In the genomic region with DNA sequence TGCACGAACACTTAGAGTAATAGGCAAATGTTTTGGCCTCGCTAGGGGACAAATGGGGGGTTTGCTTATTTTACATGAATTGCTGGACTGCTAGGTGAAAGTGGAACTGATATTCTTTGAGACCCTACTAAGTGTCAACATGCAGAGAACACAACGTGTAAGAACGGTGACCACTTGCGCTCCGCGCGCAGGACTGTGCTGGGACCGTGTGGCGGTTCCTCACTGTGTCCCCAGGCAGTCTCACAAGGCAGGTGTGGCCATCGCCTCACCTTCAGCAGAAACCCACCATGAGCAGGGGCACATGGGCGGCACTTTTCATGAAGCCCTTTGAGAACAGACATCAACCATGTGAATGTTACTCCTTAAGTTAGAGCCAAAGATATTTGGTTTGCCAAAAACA, we compare ENCODE assay signal across 19 cellular contexts. TPM values are rescaled to one million over a fixed set of nuclear protein-coding genes. Genes with fewer than 3 reads are reported as not detected.
A peak's percentile ranks its signal among the peaks of the same experiment; 100 is the strongest.
DNase-seq lines count a peak whose midpoint lies in the region; ATAC-seq and TF ChIP-seq lines count a peak whose summit lies in the region.
"Had no signal": no experiment of that assay in that cellular context is flagged by ENCODE, and none has a peak within 500 bp of the region (broad histone marks: within the 10 kb centered on the region; RNA-seq: fewer than 3 reads in every experiment).

No MANE protein-coding gene starts in this region.

- no peak overlapping the region for H4K91ac ChIP-seq in neuronal stem cell (ENCODE audit: low read depth, low read length, poor library complexity)

- H3K79me2 ChIP-seq in osteoblast (ENCODE audit: insufficient read depth, low read length), result no peaks in the 10 kb centered on the region

- H2BK15ac ChIP-seq in neuronal stem cell (ENCODE audit: low read length), result no peak overlapping the region

- H3K36me3 Mint-ChIP-seq in natural killer cell treated with Interleukin-12 subunit alpha and Interleukin-12 subunit beta and Interleukin-15 and Interleukin-18, amount 100 ng/mL, for 72 hours, result no peaks in the 10 kb centered on the region
- H3K36me3 Mint-ChIP-seq in natural killer cell, result no peaks in the 10 kb centered on the region
- no peaks in the 10 kb centered on the region for H3K36me3 Mint-ChIP-seq in chondrocyte (ENCODE audit: low read depth)
- H3K36me3 Mint-ChIP-seq in endodermal cell (ENCODE audit: low read depth), result no peaks in the 10 kb centered on the region
- peaks cover 16% of the 10 kb centered on the region for H3K36me3 Mint-ChIP-seq in endothelial cell (ENCODE audit: low read depth, unreplicated experiment)
- H3K36me3 Mint-ChIP-seq: CD8-positive, alpha-beta T cell had no signal

- H3K79me1 ChIP-seq in neuronal stem cell (ENCODE audit: low read depth, low read length), result no peaks in the 10 kb centered on the region

- H3K9me3 ChIP-seq in endodermal cell (ENCODE audit: control insufficient read depth, low read length) (peaks cover 68% of the 10 kb centered on the region), osteoblast (ENCODE audit: low read depth, low read length) (no peaks in the 10 kb centered on the region), neuronal stem cell (replicated peaks in 1 of 2; ENCODE audit: control insufficient read depth in 2 of 2, insufficient read depth in 1 of 2, low read depth in 1 of 2, low read length in 2 of 2) (no peaks in the 10 kb centered on the region)

- WGBS in endodermal cell (ENCODE audit: insufficient coverage in 1 of 2, insufficient read length in 1 of 2), 2 experiments, result 86 to 89% methylated on average over 9 to 12 of the region's 12 CpGs
- WGBS in neuronal stem cell (ENCODE audit: extremely low coverage in 2 of 2, insufficient read length in 2 of 2, insufficient replicate concordance in 1 of 2), 2 donors, result no CpG with 5 or more reads among the region's 12 CpGs

- no peaks in the 10 kb centered on the region for H4K20me1 ChIP-seq in osteoblast (ENCODE audit: insufficient read depth, low read length)

- peaks cover 5 to 11% of the 10 kb centered on the region in 2 donors for H3K27me3 Mint-ChIP-seq in natural killer cell treated with Interleukin-12 subunit alpha and Interleukin-12 subunit beta and Interleukin-15 and Interleukin-18, amount 100 ng/mL, for 72 hours
- H3K27me3 Mint-ChIP-seq in natural killer cell (ENCODE audit: low read depth in 2 of 2) (peaks cover 0 to 8% of the 10 kb centered on the region in 2 donors), chondrocyte (ENCODE audit: low read depth) (peaks cover 2% of the 10 kb centered on the region), endodermal cell (ENCODE audit: insufficient read depth) (peaks cover 3% of the 10 kb centered on the region), endothelial cell (ENCODE audit: unreplicated experiment) (peaks cover 12% of the 10 kb centered on the region)

- no peak overlapping the region for H2BK120ac ChIP-seq in neuronal stem cell (ENCODE audit: low read depth, low read length)

- H3K4me3 Mint-ChIP-seq in natural killer cell treated with Interleukin-12 subunit alpha and Interleukin-12 subunit beta and Interleukin-15 and Interleukin-18, amount 100 ng/mL, for 72 hours, result no peak overlapping the region
- H3K4me3 Mint-ChIP-seq in natural killer cell (no peak overlapping the region), chondrocyte (ENCODE audit: unreplicated experiment) (no peak overlapping the region), endodermal cell (no peak overlapping the region), endothelial cell (ENCODE audit: unreplicated experiment) (no peak overlapping the region)
- H3K4me3 Mint-ChIP-seq: B cell; CD4-positive, alpha-beta T cell; CD8-positive, alpha-beta T cell had no signal

- intact Hi-C loops in natural killer cell (cut with micrococcal nuclease), result no loop called here

- H3K4me3 ChIP-seq in endodermal cell (ENCODE audit: low read length) (no peak overlapping the region), osteoblast (ENCODE audit: insufficient read depth, low read length) (no peak overlapping the region), neuronal stem cell (ENCODE audit: low read length in 2 of 2) (no peak overlapping the region)
- H3K4me3 ChIP-seq: BLaER1 treated with 17β-estradiol and CSF1 and Interleukin-3, amounts not matched to agents 10 nM and 100 nM had no signal

- no peak for ATAC-seq in natural killer cell treated with Interleukin-12 subunit alpha and Interleukin-12 subunit beta and Interleukin-15 and Interleukin-18, amount 100 ng/mL, for 72 hours
- ATAC-seq in natural killer cell, result no peak
- ATAC-seq: CD8-positive, alpha-beta T cell had no signal

- no peak overlapping the region for H3K18ac ChIP-seq in neuronal stem cell (ENCODE audit: low read length)

- H3K14ac ChIP-seq in neuronal stem cell (ENCODE audit: low read length), result no peak overlapping the region

- H3K4ac ChIP-seq in neuronal stem cell (ENCODE audit: low read length), result no peak overlapping the region

- H3K23ac ChIP-seq in neuronal stem cell (ENCODE audit: low read depth, low read length, poor library complexity), result no peak overlapping the region

- no peak overlapping the region for H2BK12ac ChIP-seq in neuronal stem cell (ENCODE audit: low read length)

- H3K9me3 Mint-ChIP-seq in natural killer cell treated with Interleukin-12 subunit alpha and Interleukin-12 subunit beta and Interleukin-15 and Interleukin-18, amount 100 ng/mL, for 72 hours, result no peaks in the 10 kb centered on the region
- H3K9me3 Mint-ChIP-seq in natural killer cell, result peaks cover 0 to 2% of the 10 kb centered on the region in 2 donors
- peaks cover 4% of the 10 kb centered on the region for H3K9me3 Mint-ChIP-seq in chondrocyte (ENCODE audit: low read depth)
- H3K9me3 Mint-ChIP-seq in endodermal cell, result no peaks in the 10 kb centered on the region
- peaks cover 21% of the 10 kb centered on the region for H3K9me3 Mint-ChIP-seq in endothelial cell (ENCODE audit: unreplicated experiment)
- H3K9me3 Mint-ChIP-seq: CD4-positive, alpha-beta T cell; CD8-positive, alpha-beta T cell had no signal

- H2AFZ ChIP-seq in osteoblast (ENCODE audit: low read length) (no peak overlapping the region), neuronal stem cell (ENCODE audit: low read length) (no peak overlapping the region)

- no peaks in the 10 kb centered on the region for H3K4me1 ChIP-seq in endodermal cell (ENCODE audit: control insufficient read depth, insufficient read depth, low read length)
- no peaks in the 10 kb centered on the region for H3K4me1 ChIP-seq in osteoblast (ENCODE audit: insufficient read depth, low read length)
- peaks cover 0 to 3% of the 10 kb centered on the region in 2 donors for H3K4me1 ChIP-seq in neuronal stem cell (ENCODE audit: control insufficient read depth in 2 of 2, insufficient read depth in 1 of 2, low read depth in 1 of 2, low read length in 2 of 2)
- H3K4me1 ChIP-seq: Caco-2 had no signal

- no peak for TF ChIP-seq POLR2A in erythroblast (IDR thresholded peaks at IDR 0.05; ENCODE audit: low read length)

- no peak overlapping the region for H4K8ac ChIP-seq in neuronal stem cell (ENCODE audit: low read depth, low read length)

- H3K27ac Mint-ChIP-seq in natural killer cell treated with Interleukin-12 subunit alpha and Interleukin-12 subunit beta and Interleukin-15 and Interleukin-18, amount 100 ng/mL, for 72 hours, result no peak overlapping the region
- H3K27ac Mint-ChIP-seq in natural killer cell (no peak overlapping the region), chondrocyte (ENCODE audit: unreplicated experiment) (no peak overlapping the region), endodermal cell (no peak overlapping the region), endothelial cell (ENCODE audit: unreplicated experiment) (no peak overlapping the region)
- H3K27ac Mint-ChIP-seq: B cell; CD4-positive, alpha-beta T cell; CD8-positive, alpha-beta T cell had no signal

- H2BK5ac ChIP-seq in neuronal stem cell (ENCODE audit: low read length), result no peak overlapping the region

- no peak overlapping the region for H2AK5ac ChIP-seq in neuronal stem cell (ENCODE audit: low read depth, low read length)

- H3K27ac ChIP-seq in endodermal cell (ENCODE audit: low read depth, low read length) (no peak overlapping the region), osteoblast (ENCODE audit: low read depth, low read length) (no peak overlapping the region), neuronal stem cell (replicated peaks; ENCODE audit: low read length) (no peak overlapping the region)
- H3K27ac ChIP-seq: BLaER1 treated with 17β-estradiol and CSF1 and Interleukin-3, amounts not matched to agents 10 nM and 100 nM; C4-2B had no signal

- no peaks in the 10 kb centered on the region for H3K36me3 ChIP-seq in endodermal cell (ENCODE audit: control insufficient read depth, insufficient read depth, low read length)
- H3K36me3 ChIP-seq in osteoblast (ENCODE audit: insufficient read depth, low read length), result no peaks in the 10 kb centered on the region
- H3K36me3 ChIP-seq in neuronal stem cell (replicated peaks in 1 of 2; ENCODE audit: control insufficient read depth in 2 of 2, insufficient read depth in 2 of 2, low read length in 2 of 2), result no peaks in the 10 kb centered on the region
- H3K36me3 ChIP-seq: BLaER1 treated with 17β-estradiol and CSF1 and Interleukin-3, amounts not matched to agents 10 nM and 100 nM had no signal

- DNase-seq in natural killer cell treated with Interleukin-12 subunit alpha and Interleukin-12 subunit beta and Interleukin-15 and Interleukin-18, amount 100 ng/mL, for 72 hours (ENCODE audit: low spot score), result peak; percentile 58
- DNase-seq in natural killer cell (no peak), chondrocyte (ENCODE audit: low spot score) (peak; percentile 77), endodermal cell (peak; percentile 28), osteoblast (ENCODE audit: insufficient read length, low spot score, missing footprints) (peak; percentile 54), erythroblast (lab: John Stamatoyannopoulos, UW) (no peak), endothelial cell (ENCODE audit: low spot score) (no peak), neuronal stem cell (ENCODE audit: low spot score) (no peak)
- DNase-seq: 8988T; AML-193; Caco-2; Calu3; CD4-positive, alpha-beta T cell; CD8-positive, alpha-beta T cell; DMS79 treated with DMSO at 0.1 percent for 48 hours; GF-D8 had no signal

- no peak overlapping the region for H3K4me2 ChIP-seq in osteoblast (ENCODE audit: insufficient read depth, low read length)
- H3K4me2 ChIP-seq in neuronal stem cell (ENCODE audit: insufficient read depth, low read length, poor library complexity, severe bottlenecking), result no peak overlapping the region
- H3K4me2 ChIP-seq: BLaER1 treated with 17β-estradiol and CSF1 and Interleukin-3, amounts not matched to agents 10 nM and 100 nM had no signal

- no peaks in the 10 kb centered on the region for H3K27me3 ChIP-seq in endodermal cell (ENCODE audit: control insufficient read depth, insufficient read depth, low read length, poor library complexity, severe bottlenecking)
- H3K27me3 ChIP-seq in osteoblast (ENCODE audit: insufficient read depth, low read length), result no peaks in the 10 kb centered on the region
- H3K27me3 ChIP-seq in neuronal stem cell (ENCODE audit: control insufficient read depth in 3 of 3, insufficient read depth in 3 of 3, low read depth in 1 of 3, low read length in 3 of 3), result peaks cover 0 to 25% (median 0%) of the 10 kb centered on the region in 3 experiments
- H3K27me3 ChIP-seq: BLaER1 treated with 17β-estradiol and CSF1 and Interleukin-3, amounts not matched to agents 10 nM and 100 nM had no signal

- H3K4me1 Mint-ChIP-seq in natural killer cell treated with Interleukin-12 subunit alpha and Interleukin-12 subunit beta and Interleukin-15 and Interleukin-18, amount 100 ng/mL, for 72 hours (ENCODE audit: low read depth in 2 of 2), result no peaks in the 10 kb centered on the region
- H3K4me1 Mint-ChIP-seq in natural killer cell, result no peaks in the 10 kb centered on the region
- no peaks in the 10 kb centered on the region for H3K4me1 Mint-ChIP-seq in chondrocyte (ENCODE audit: low read depth)
- no peaks in the 10 kb centered on the region for H3K4me1 Mint-ChIP-seq in endodermal cell
- no peaks in the 10 kb centered on the region for H3K4me1 Mint-ChIP-seq in endothelial cell (ENCODE audit: unreplicated experiment)
- H3K4me1 Mint-ChIP-seq: B cell had no signal

- no peak overlapping the region for H3K9ac ChIP-seq in endodermal cell (ENCODE audit: extremely low read depth, low read length, poor library complexity, severe bottlenecking)
- H3K9ac ChIP-seq in neuronal stem cell (ENCODE audit: low read depth, low read length, poor library complexity), result no peak overlapping the region
- H3K9ac ChIP-seq: BLaER1 treated with 17β-estradiol and CSF1 and Interleukin-3, amounts not matched to agents 10 nM and 100 nM had no signal

- TF ChIP-seq CTCF in natural killer cell (IDR thresholded peaks at IDR 0.05), result no peak
- no peak for TF ChIP-seq CTCF in chondrocyte (IDR thresholded peaks at IDR 0.05)
- TF ChIP-seq CTCF in endodermal cell (conservative IDR thresholded peaks at IDR 0.05), result no peak
- no peak for TF ChIP-seq CTCF in osteoblast (IDR thresholded peaks at IDR 0.05; ENCODE audit: extremely low read depth, low read depth, low read length)
- TF ChIP-seq CTCF in endothelial cell (IDR thresholded peaks at IDR 0.05; ENCODE audit: unreplicated experiment), result no peak

RNA-seq across cellular contexts. Expression of a gene that starts 27.2 kb away (rescaled TPM):
- total RNA-seq in natural killer cell treated with Interleukin-12 subunit alpha and Interleukin-12 subunit beta and Interleukin-15 and Interleukin-18, amount 100 ng/mL, for 72 hours, result under 1 TPM; 0.17 to 0.74 TPM
- total RNA-seq in natural killer cell (1 to 10 TPM; 1.3 to 2.5 (median 1.9) TPM), chondrocyte (0.30 to 0.51 TPM (median 0.36 TPM) in 3 replicates), endodermal cell (1 to 10 TPM in 1 of 2 donors, under 1 TPM in 1; 0.69 to 1.2 TPM), osteoblast (0.36 and 0.88 TPM in 2 replicates), endothelial cell (ENCODE audit: unreplicated experiment) (0.18 TPM)
- polyA plus RNA-seq in endodermal cell (2013, experiment 1 of 2), result 0.68 TPM
- 0.37 TPM for polyA plus RNA-seq in endodermal cell (2013, experiment 2 of 2)
- 19.0 TPM for polyA plus RNA-seq in neuronal stem cell (2013, experiment 1 of 2)
- polyA plus RNA-seq in neuronal stem cell (2013, experiment 2 of 2), result 20.3 TPM

Comparison
In these comparisons a context has a peak if more than half of its experiments do, and no peak if none do; other contexts are left out.
1. DNase-seq: peak in natural killer cell treated with Interleukin-12 subunit alpha and Interleukin-12 subunit beta and Interleukin-15 and Interleukin-18, amount 100 ng/mL, for 72 hours (single experiment), chondrocyte (single experiment), endodermal cell (single experiment) and osteoblast (single experiment); none in natural killer cell (single experiment), erythroblast (0 of 2), endothelial cell (single experiment) and neuronal stem cell (single experiment).